1 cellular context compared by ENCODE assay signal in genomic region chrX:154762529-154763296, GRCh38.
TF ChIP-seq lines count a peak whose summit lies in the region.

Gene DKC1 (plus strand): TSS chrX:154762864. CDS start chrX:154762966, 102 bp downstream.

TF ChIP-seq in HepG2, 621 proteins besides CTCF, POLR2A, EP300 and RAD21 (continued from another document and continues in another):
- peak; percentile 87 for TF ChIP-seq GMEB1 (CRISPR knock-in tag; IDR thresholded peaks at IDR 0.05; ENCODE audit: borderline replicate concordance)
- peak; percentile 56; the same call in 1 of the 2 replicates for TF ChIP-seq POGK (CRISPR knock-in tag; conservative IDR thresholded peaks at IDR 0.05)
- no peak for TF ChIP-seq RELA (CRISPR knock-in tag; IDR thresholded peaks at IDR 0.05)
- TF ChIP-seq GFI1 (CRISPR knock-in tag; IDR thresholded peaks at IDR 0.05; ENCODE audit: borderline replicate concordance), result no peak
- peak; percentile 48; the same call in 1 of the 2 replicates for TF ChIP-seq SALL2 (CRISPR knock-in tag; IDR thresholded peaks at IDR 0.05)
- TF ChIP-seq FOXP4 (CRISPR knock-in tag; IDR thresholded peaks at IDR 0.05), result 0 out of 2 replicates have a peak, but pooled peaks have one; percentile 41
- 0 out of 2 replicates have a peak, but pooled peaks have one; percentile 44 for TF ChIP-seq MXD3 (CRISPR knock-in tag; IDR thresholded peaks at IDR 0.05)
- 0 out of 2 replicates have a peak, but pooled peaks have one; percentile 34 for TF ChIP-seq ZMAT3 (CRISPR knock-in tag; conservative IDR thresholded peaks at IDR 0.05)
- TF ChIP-seq ZBTB20 (CRISPR knock-in tag; IDR thresholded peaks at IDR 0.05; ENCODE audit: borderline replicate concordance, low read depth), result no peak
- 0 out of 2 replicates have a peak, but pooled peaks have one; percentile 27 for TF ChIP-seq MAF1 (CRISPR knock-in tag; IDR thresholded peaks at IDR 0.05; ENCODE audit: borderline replicate concordance)
- TF ChIP-seq FOXA3 (CRISPR knock-in tag; IDR thresholded peaks at IDR 0.05), result 0 out of 2 replicates have a peak, but pooled peaks have one; percentile 27
- peak; percentile 76 for TF ChIP-seq NFYC (CRISPR knock-in tag; IDR thresholded peaks at IDR 0.05)
- no peak for TF ChIP-seq ZNF704 (CRISPR knock-in tag; IDR thresholded peaks at IDR 0.05; ENCODE audit: borderline replicate concordance)
- 0 out of 2 replicates have a peak, but pooled peaks have one; percentile 14 for TF ChIP-seq ZNF768 (CRISPR knock-in tag; IDR thresholded peaks at IDR 0.05)
- peak; percentile 82 for TF ChIP-seq ZFY (CRISPR knock-in tag; IDR thresholded peaks at IDR 0.05)
- TF ChIP-seq GPN1 (CRISPR knock-in tag; IDR thresholded peaks at IDR 0.05; ENCODE audit: borderline replicate concordance), result no peak
- peak; percentile 84 for TF ChIP-seq ARID4A (CRISPR knock-in tag; IDR thresholded peaks at IDR 0.05; ENCODE audit: borderline replicate concordance)
- TF ChIP-seq ZNF276 (CRISPR knock-in tag; IDR thresholded peaks at IDR 0.05; ENCODE audit: low read depth), result peak; percentile 46; the same call in 1 of the 2 replicates
- TF ChIP-seq MAFK (conservative IDR thresholded peaks at IDR 0.05 in 1 of 2, IDR thresholded peaks at IDR 0.05 in 1 of 2; ENCODE audit: low read length in 2 of 2), result no peak
- TF ChIP-seq NCOR1 (IDR thresholded peaks at IDR 0.05; ENCODE audit: borderline replicate concordance, low read length), result no peak
- TF ChIP-seq NFYB (CRISPR knock-in tag; IDR thresholded peaks at IDR 0.05), result peak; percentile 81
- no peak for TF ChIP-seq ZNF782 (CRISPR knock-in tag; IDR thresholded peaks at IDR 0.05; ENCODE audit: borderline replicate concordance)
- no peak for TF ChIP-seq RFX5 (IDR thresholded peaks at IDR 0.05; ENCODE audit: low read depth, low read length)
- no peak for TF ChIP-seq ZNF460 (CRISPR knock-in tag; IDR thresholded peaks at IDR 0.05; ENCODE audit: borderline replicate concordance)
- peak; percentile 39; the same call in 1 of the 2 replicates for TF ChIP-seq SALL1 (CRISPR knock-in tag; IDR thresholded peaks at IDR 0.05)
- 0 out of 2 replicates have a peak, but pooled peaks have one; percentile 46 for TF ChIP-seq NKX3-1 (CRISPR knock-in tag; IDR thresholded peaks at IDR 0.05)
- 0 out of 2 replicates have a peak, but pooled peaks have one; percentile 24 for TF ChIP-seq ZBTB43 (CRISPR knock-in tag; conservative IDR thresholded peaks at IDR 0.05)
- no peak for TF ChIP-seq THRA (CRISPR knock-in tag; IDR thresholded peaks at IDR 0.05; ENCODE audit: borderline replicate concordance)
- TF ChIP-seq E2F1 (CRISPR knock-in tag; IDR thresholded peaks at IDR 0.05), result peak; percentile 65
- TF ChIP-seq ZNF883 (CRISPR knock-in tag; IDR thresholded peaks at IDR 0.05; ENCODE audit: not compliant biosample characterization), result no peak
- TF ChIP-seq ZFP62 (CRISPR knock-in tag; IDR thresholded peaks at IDR 0.05), result no peak
- TF ChIP-seq EED (CRISPR knock-in tag; IDR thresholded peaks at IDR 0.05), result 0 out of 2 replicates have a peak, but pooled peaks have one; percentile 78
- TF ChIP-seq IRX3 (CRISPR knock-in tag; IDR thresholded peaks at IDR 0.05; ENCODE audit: borderline replicate concordance, low read depth), result no peak
- TF ChIP-seq NCOA5 (CRISPR knock-in tag; IDR thresholded peaks at IDR 0.05), result no peak
- TF ChIP-seq NONO (IDR thresholded peaks at IDR 0.05), result no peak
- peak; percentile 40; the same call in 1 of the 2 replicates for TF ChIP-seq NONO (CRISPR knock-in tag; conservative IDR thresholded peaks at IDR 0.05)
- no peak for TF ChIP-seq REXO4 (CRISPR knock-in tag; IDR thresholded peaks at IDR 0.05; ENCODE audit: borderline replicate concordance)
- TF ChIP-seq ZNF639 (CRISPR knock-in tag; conservative IDR thresholded peaks at IDR 0.05), result 0 out of 2 replicates have a peak, but pooled peaks have one; percentile 52
- TF ChIP-seq MEF2D (CRISPR knock-in tag; IDR thresholded peaks at IDR 0.05), result 0 out of 2 replicates have a peak, but pooled peaks have one; percentile 17
- no peak for TF ChIP-seq ZNF205 (CRISPR knock-in tag; IDR thresholded peaks at IDR 0.05)
